ENCODE assay signal across 13 cellular contexts in the genomic region with DNA sequence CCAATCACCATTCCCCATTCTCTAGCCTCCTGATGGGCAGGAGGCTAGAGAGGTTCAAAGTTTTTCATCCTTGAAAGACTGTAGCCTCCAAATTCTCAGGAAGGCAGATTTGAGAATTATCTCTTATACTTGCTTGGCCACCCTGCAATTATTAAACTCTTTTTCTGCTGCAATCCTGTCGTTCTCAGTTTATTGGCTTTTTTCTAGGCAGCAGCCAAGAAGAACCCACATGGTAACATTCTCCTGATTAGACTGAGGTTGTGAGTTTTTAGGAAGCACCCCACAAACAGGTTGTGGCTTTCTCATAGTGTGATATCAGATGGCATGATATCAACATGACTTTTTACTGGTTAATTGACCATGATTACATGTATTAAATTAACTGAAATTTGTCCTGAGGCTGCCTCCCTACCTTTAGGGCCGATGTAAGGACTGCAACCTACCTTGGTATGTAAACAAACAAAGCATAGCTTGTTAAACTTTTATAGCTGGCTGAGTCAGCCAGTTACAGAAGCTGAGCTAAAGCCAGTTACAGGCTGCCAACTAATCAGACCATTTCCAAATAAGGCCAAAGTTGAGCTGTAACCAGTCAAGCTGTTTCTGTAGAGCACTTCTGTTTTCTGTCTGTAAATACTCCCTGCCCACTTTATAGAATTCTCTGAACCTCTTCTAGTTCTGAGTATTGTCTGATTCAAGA. TPM values are rescaled to one million over a fixed set of nuclear protein-coding genes. Genes with fewer than 3 reads are reported as not detected.
DNase-seq lines count a peak whose midpoint lies in the region; ATAC-seq and TF ChIP-seq lines count a peak whose summit lies in the region.
"Had no signal": no experiment of that assay in that cellular context is flagged by ENCODE, and none has a peak within 500 bp of the region (broad histone marks: within the 10 kb centered on the region; RNA-seq: fewer than 3 reads in every experiment).

No MANE protein-coding gene starts in this region.

- H3K27ac ChIP-seq in liver (ENCODE audit: low read depth in 1 of 2, low read length in 2 of 2) = peak overlapping the region in 1 of 2 donors; percentile 26
- H3K27ac ChIP-seq: brain microvascular endothelial cell, HL-60, spleen had no signal

- TF ChIP-seq CTCF in AG10803 (conservative IDR thresholded peaks at IDR 0.05; ENCODE audit: low read length) (no peak), liver (IDR thresholded peaks at IDR 0.05; ENCODE audit: low read depth, low read length, missing input control) (no peak), WTC11 (IDR thresholded peaks at IDR 0.05) (no peak)

- H3K9me3 Mint-ChIP-seq in WTC11 = peaks cover 67% of the 10 kb centered on the region

- H3K9ac ChIP-seq in liver (ENCODE audit: low read depth in 1 of 2, low read length in 2 of 2) = no peak overlapping the region

- DNase-seq in AG10803 (ENCODE audit: low read depth) (peak; percentile 75), HCEC 1CT (peak; percentile 81), T1000 (lab: John Stamatoyannopoulos, UW) (peak; percentile 59), WTC11 (ENCODE audit: low spot score) (no peak), NCI-H1105 (lab: John Stamatoyannopoulos, UW) (no peak), glomerular visceral epithelial cell (ENCODE audit: extremely low spot score) (no peak)
- DNase-seq: activated CD4-positive, alpha-beta T cell treated with anti-CD3 and anti-CD28 coated beads, Interleukin-2, amount 50 U/mL, for 48 hours; brain microvascular endothelial cell; COR-L47; spleen had no signal

- H3K27ac Mint-ChIP-seq in WTC11 = no peak overlapping the region

- H3K4me3 ChIP-seq in AG10803 (ENCODE audit: low read length) = no peak overlapping the region
- H3K4me3 ChIP-seq in liver (ENCODE audit: low read depth in 1 of 3, low read length in 3 of 3) = no peak overlapping the region
- H3K4me3 ChIP-seq: spleen had no signal

- no peak overlapping the region for H3K4me3 Mint-ChIP-seq in WTC11

- H3K36me3 ChIP-seq in liver (ENCODE audit: control insufficient read depth in 4 of 4, insufficient read depth in 3 of 4, low read depth in 1 of 4, low read length in 3 of 4) = no peaks in the 10 kb centered on the region
- H3K36me3 ChIP-seq: brain microvascular endothelial cell, spleen had no signal

- H3K36me3 Mint-ChIP-seq in WTC11 = peaks cover 65% of the 10 kb centered on the region

- peaks cover 0 to 17% (median 13%) of the 10 kb centered on the region in 4 donors for H3K4me1 ChIP-seq in liver (ENCODE audit: control insufficient read depth in 4 of 4, insufficient read depth in 4 of 4, low read length in 3 of 4)

- 40% methylated on average over 2 of the region's 2 CpGs for WGBS in liver

- TF ChIP-seq RAD21 in liver (IDR thresholded peaks at IDR 0.05) = no peak

- no peak for ATAC-seq in WTC11
- ATAC-seq in HG02763 (IDR thresholded peaks at IDR 0.05; ENCODE audit: unreplicated experiment) = no peak

- H3K27me3 ChIP-seq in liver (ENCODE audit: control insufficient read depth in 4 of 4, insufficient read depth in 4 of 4, low read length in 3 of 4) = no peaks in the 10 kb centered on the region
- H3K27me3 ChIP-seq: brain microvascular endothelial cell, spleen had no signal

- H3K4me1 Mint-ChIP-seq in WTC11 = no peaks in the 10 kb centered on the region

- peaks cover 17% of the 10 kb centered on the region for H3K27me3 Mint-ChIP-seq in WTC11 (ENCODE audit: low read depth)

- POLR2A ChIA-PET in WTC11 (lab: Charles Lee) = no interaction called here

- CTCF ChIA-PET in WTC11 (lab: Charles Lee) = no interaction called here

- peaks cover 0 to 3% (median under 1%) of the 10 kb centered on the region in 4 donors for H3K9me3 ChIP-seq in liver (ENCODE audit: control insufficient read depth in 4 of 4, low read length in 3 of 4)
- H3K9me3 ChIP-seq: spleen had no signal

TF ChIP-seq in liver, 16 proteins besides CTCF, POLR2A, EP300 and RAD21 (continues in another document):
- TF ChIP-seq, protein P1, sequence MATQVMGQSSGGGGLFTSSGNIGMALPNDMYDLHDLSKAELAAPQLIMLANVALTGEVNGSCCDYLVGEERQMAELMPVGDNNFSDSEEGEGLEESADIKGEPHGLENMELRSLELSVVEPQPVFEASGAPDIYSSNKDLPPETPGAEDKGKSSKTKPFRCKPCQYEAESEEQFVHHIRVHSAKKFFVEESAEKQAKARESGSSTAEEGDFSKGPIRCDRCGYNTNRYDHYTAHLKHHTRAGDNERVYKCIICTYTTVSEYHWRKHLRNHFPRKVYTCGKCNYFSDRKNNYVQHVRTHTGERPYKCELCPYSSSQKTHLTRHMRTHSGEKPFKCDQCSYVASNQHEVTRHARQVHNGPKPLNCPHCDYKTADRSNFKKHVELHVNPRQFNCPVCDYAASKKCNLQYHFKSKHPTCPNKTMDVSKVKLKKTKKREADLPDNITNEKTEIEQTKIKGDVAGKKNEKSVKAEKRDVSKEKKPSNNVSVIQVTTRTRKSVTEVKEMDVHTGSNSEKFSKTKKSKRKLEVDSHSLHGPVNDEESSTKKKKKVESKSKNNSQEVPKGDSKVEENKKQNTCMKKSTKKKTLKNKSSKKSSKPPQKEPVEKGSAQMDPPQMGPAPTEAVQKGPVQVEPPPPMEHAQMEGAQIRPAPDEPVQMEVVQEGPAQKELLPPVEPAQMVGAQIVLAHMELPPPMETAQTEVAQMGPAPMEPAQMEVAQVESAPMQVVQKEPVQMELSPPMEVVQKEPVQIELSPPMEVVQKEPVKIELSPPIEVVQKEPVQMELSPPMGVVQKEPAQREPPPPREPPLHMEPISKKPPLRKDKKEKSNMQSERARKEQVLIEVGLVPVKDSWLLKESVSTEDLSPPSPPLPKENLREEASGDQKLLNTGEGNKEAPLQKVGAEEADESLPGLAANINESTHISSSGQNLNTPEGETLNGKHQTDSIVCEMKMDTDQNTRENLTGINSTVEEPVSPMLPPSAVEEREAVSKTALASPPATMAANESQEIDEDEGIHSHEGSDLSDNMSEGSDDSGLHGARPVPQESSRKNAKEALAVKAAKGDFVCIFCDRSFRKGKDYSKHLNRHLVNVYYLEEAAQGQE (IDR thresholded peaks at IDR 0.05) = peak; percentile 72
- TF ChIP-seq NR2F2 (IDR thresholded peaks at IDR 0.05) (no peak), FOXA1 (IDR thresholded peaks at IDR 0.05) (peak; percentile 43), EGR1 (IDR thresholded peaks at IDR 0.05; ENCODE audit: low read depth in 2 of 2) (no peak), JUND (IDR thresholded peaks at IDR 0.05) (peak in 1 of 2 donors; percentile 63), RXRA (IDR thresholded peaks at IDR 0.05) (peak; percentile 38 to 63), FOXA2 (IDR thresholded peaks at IDR 0.05) (peak; percentile 81), TAF1 (conservative IDR thresholded peaks at IDR 0.05) (no peak), HNF4A (conservative IDR thresholded peaks at IDR 0.05) (peak in 1 of 2 donors; percentile 40), YY1 (IDR thresholded peaks at IDR 0.05) (peak; percentile 30), HNF4G (IDR thresholded peaks at IDR 0.05) (no peak), SP1 (IDR thresholded peaks at IDR 0.05) (peak; percentile 76)
- TF ChIP-seq, protein P2, sequence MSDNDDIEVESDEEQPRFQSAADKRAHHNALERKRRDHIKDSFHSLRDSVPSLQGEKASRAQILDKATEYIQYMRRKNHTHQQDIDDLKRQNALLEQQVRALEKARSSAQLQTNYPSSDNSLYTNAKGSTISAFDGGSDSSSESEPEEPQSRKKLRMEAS (IDR thresholded peaks at IDR 0.05) = no peak

TF ChIP-seq in WTC11, 78 proteins besides CTCF, POLR2A, EP300 and RAD21:
- TF ChIP-seq GTF2I (CRISPR knock-in tag; conservative IDR thresholded peaks at IDR 0.05) (no peak), FOXK1 (CRISPR knock-in tag; IDR thresholded peaks at IDR 0.05) (no peak), GABPB1 (CRISPR knock-in tag; IDR thresholded peaks at IDR 0.05) (no peak)
- TF ChIP-seq, protein P3, sequence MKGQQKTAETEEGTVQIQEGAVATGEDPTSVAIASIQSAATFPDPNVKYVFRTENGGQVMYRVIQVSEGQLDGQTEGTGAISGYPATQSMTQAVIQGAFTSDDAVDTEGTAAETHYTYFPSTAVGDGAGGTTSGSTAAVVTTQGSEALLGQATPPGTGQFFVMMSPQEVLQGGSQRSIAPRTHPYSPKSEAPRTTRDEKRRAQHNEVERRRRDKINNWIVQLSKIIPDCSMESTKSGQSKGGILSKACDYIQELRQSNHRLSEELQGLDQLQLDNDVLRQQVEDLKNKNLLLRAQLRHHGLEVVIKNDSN (CRISPR knock-in tag; IDR thresholded peaks at IDR 0.05) = no peak
- TF ChIP-seq, protein P4, sequence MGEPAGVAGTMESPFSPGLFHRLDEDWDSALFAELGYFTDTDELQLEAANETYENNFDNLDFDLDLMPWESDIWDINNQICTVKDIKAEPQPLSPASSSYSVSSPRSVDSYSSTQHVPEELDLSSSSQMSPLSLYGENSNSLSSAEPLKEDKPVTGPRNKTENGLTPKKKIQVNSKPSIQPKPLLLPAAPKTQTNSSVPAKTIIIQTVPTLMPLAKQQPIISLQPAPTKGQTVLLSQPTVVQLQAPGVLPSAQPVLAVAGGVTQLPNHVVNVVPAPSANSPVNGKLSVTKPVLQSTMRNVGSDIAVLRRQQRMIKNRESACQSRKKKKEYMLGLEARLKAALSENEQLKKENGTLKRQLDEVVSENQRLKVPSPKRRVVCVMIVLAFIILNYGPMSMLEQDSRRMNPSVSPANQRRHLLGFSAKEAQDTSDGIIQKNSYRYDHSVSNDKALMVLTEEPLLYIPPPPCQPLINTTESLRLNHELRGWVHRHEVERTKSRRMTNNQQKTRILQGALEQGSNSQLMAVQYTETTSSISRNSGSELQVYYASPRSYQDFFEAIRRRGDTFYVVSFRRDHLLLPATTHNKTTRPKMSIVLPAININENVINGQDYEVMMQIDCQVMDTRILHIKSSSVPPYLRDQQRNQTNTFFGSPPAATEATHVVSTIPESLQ (CRISPR knock-in tag; IDR thresholded peaks at IDR 0.05) = no peak

RNA-seq across cellular contexts. Expression of a gene that starts 3.2 kb away (rescaled TPM):
- total RNA-seq in liver (1 to 10 TPM; 5.5 to 7.9 TPM), WTC11 (2021) (1.9 to 2.6 TPM (median 2.3 TPM) in 3 replicates)
- polyA plus RNA-seq in liver = 1 to 10 TPM; 1.8 to 3.2 TPM

Comparison
In these comparisons a context has a peak if more than half of its experiments do, and no peak if none do; other contexts are left out.
1. DNase-seq: peak in AG10803 (single experiment), HCEC 1CT (single experiment) and T1000 (single experiment); none in WTC11 (single experiment), NCI-H1105 (single experiment) and glomerular visceral epithelial cell (single experiment).